9 cellular contexts compared by ENCODE assay signal in genomic region chr14:73742520-73743238, GRCh38. TPM values are rescaled to one million over a fixed set of nuclear protein-coding genes. Genes with fewer than 3 reads are reported as not detected.
DNase-seq lines count a peak whose midpoint lies in the region; ATAC-seq and TF ChIP-seq lines count a peak whose summit lies in the region.
"Had no signal": no experiment of that assay in that cellular context is flagged by ENCODE, and none has a peak within 500 bp of the region (broad histone marks: within the 10 kb centered on the region; RNA-seq: fewer than 3 reads in every experiment).

No MANE protein-coding gene starts in this region.

- peaks cover 67% of the 10 kb centered on the region for H3K4me1 Mint-ChIP-seq in activated naive CD8-positive, alpha-beta T cell treated with anti-CD3 and anti-CD28 coated beads, Interleukin-2, amount 10 ng/mL, durations not matched to agents 7 days and 5 days

- peak overlapping the region; percentile 94 for H3K27ac Mint-ChIP-seq in activated naive CD8-positive, alpha-beta T cell treated with anti-CD3 and anti-CD28 coated beads, Interleukin-2, amount 10 ng/mL, durations not matched to agents 7 days and 5 days

- no peak for TF ChIP-seq POLR2A in testis (IDR thresholded peaks at IDR 0.05)

- peak overlapping the region; percentile 84 for H3K4me3 Mint-ChIP-seq in activated naive CD8-positive, alpha-beta T cell treated with anti-CD3 and anti-CD28 coated beads, Interleukin-2, amount 10 ng/mL, durations not matched to agents 7 days and 5 days

- H3K36me3 ChIP-seq in lung (ENCODE audit: control insufficient read depth in 2 of 2, insufficient read depth in 2 of 2, low read length in 2 of 2): peaks cover 0 to 21% of the 10 kb centered on the region in 2 donors
- H3K36me3 ChIP-seq in testis (ENCODE audit: low read depth, missing control alignments): no peaks in the 10 kb centered on the region

- H3K4me3 ChIP-seq in lung: no peak overlapping the region
- no peak overlapping the region for H3K4me3 ChIP-seq in testis

- POLR2A ChIA-PET in activated naive CD8-positive, alpha-beta T cell treated with anti-CD3 and anti-CD28 coated beads, Interleukin-2, amount 10 ng/mL, durations not matched to agents 7 days and 5 days (lab: Charles Lee): interaction anchor here (0.6 to 10.1 kb wide), 10 partner anchors 13 to 174 kb away, joined by 3 to 286 read pairs (median 4); partner anchors contain the start of genes ACOT2, PNMA1 and ZNF410

- H3K27me3 Mint-ChIP-seq in activated naive CD8-positive, alpha-beta T cell treated with anti-CD3 and anti-CD28 coated beads, Interleukin-2, amount 10 ng/mL, durations not matched to agents 7 days and 5 days: no peaks in the 10 kb centered on the region

- no peaks in the 10 kb centered on the region for H3K27me3 ChIP-seq in lung (ENCODE audit: control insufficient read depth, insufficient read depth)
- no peaks in the 10 kb centered on the region for H3K27me3 ChIP-seq in testis

- WGBS in lung, 2 donors: 57 to 62% methylated on average over 6 of the region's 6 CpGs
- 61 to 73% methylated on average over 6 of the region's 6 CpGs for WGBS in testis, 2 donors

- no peaks in the 10 kb centered on the region for H3K9me3 Mint-ChIP-seq in activated naive CD8-positive, alpha-beta T cell treated with anti-CD3 and anti-CD28 coated beads, Interleukin-2, amount 10 ng/mL, durations not matched to agents 7 days and 5 days

- DNase-seq in activated CD8-positive, alpha-beta memory T cell treated with anti-CD3 and anti-CD28 coated beads for 24 hours: peak; percentile 73
- no peak for DNase-seq in activated CD8-positive, alpha-beta memory T cell treated with anti-CD3 and anti-CD28 coated beads, Interleukin-2, amount 50 U/mL, for 48 hours
- DNase-seq in activated naive CD8-positive, alpha-beta T cell treated with anti-CD3 and anti-CD28 coated beads, Interleukin-2, amount 10 ng/mL, durations not matched to agents 7 days and 5 days: no peak
- no peak for DNase-seq in lung (ENCODE audit: low spot score)
- no peak for DNase-seq in testis
- no peak for DNase-seq in medulla oblongata (ENCODE audit: extremely low spot score)
- no peak for DNase-seq in LoVo (ENCODE audit: low spot score)
- DNase-seq: NCI-H510A treated with DMSO at 0.1 percent for 48 hours had no signal

- intact Hi-C loops in testis (cut with DNase I; ENCODE audit: low total_unique reads): no loop called here

- H3K27ac ChIP-seq in lung (ENCODE audit: low read depth in 1 of 2, low read length in 1 of 2) (peak overlapping the region; percentile 60 to 87), testis (peak overlapping the region; percentile 21 to 80)

- H3K9me3 ChIP-seq in lung (ENCODE audit: control insufficient read depth in 2 of 2, insufficient read depth in 1 of 2, low read length in 1 of 2) (no peaks in the 10 kb centered on the region), testis (no peaks in the 10 kb centered on the region)

- peaks cover 6% of the 10 kb centered on the region for H3K36me3 Mint-ChIP-seq in activated naive CD8-positive, alpha-beta T cell treated with anti-CD3 and anti-CD28 coated beads, Interleukin-2, amount 10 ng/mL, durations not matched to agents 7 days and 5 days

- H3K4me1 ChIP-seq in lung (ENCODE audit: control insufficient read depth in 2 of 2, insufficient read depth in 2 of 2, low read length in 2 of 2) (peaks cover 34 to 82% of the 10 kb centered on the region in 2 donors), testis (peaks cover 84% of the 10 kb centered on the region)

- TF ChIP-seq CTCF in lung (IDR thresholded peaks at IDR 0.05; ENCODE audit: control extremely low read depth, extremely low read depth) (no peak), testis (IDR thresholded peaks at IDR 0.05) (no peak)

- ATAC-seq in activated naive CD8-positive, alpha-beta T cell treated with anti-CD3 and anti-CD28 coated beads, Interleukin-2, amount 10 ng/mL, durations not matched to agents 7 days and 5 days (ENCODE audit: low read depth): no peak
- ATAC-seq in lung (ENCODE audit: insufficient read depth, low FRiP score) (no peak), GM21737 (IDR thresholded peaks at IDR 0.05; ENCODE audit: unreplicated experiment) (no peak)

RNA-seq across cellular contexts. Expression of gene PNMA1, which starts 28.5 kb away (rescaled TPM):
- total RNA-seq in activated naive CD8-positive, alpha-beta T cell treated with anti-CD3 and anti-CD28 coated beads, Interleukin-2, amount 10 ng/mL, durations not matched to agents 7 days and 5 days: 10 to 100 TPM; 32.1 to 34.9 TPM
- total RNA-seq in lung: 10 to 100 TPM; 31.9 to 34.1 TPM
- polyA plus RNA-seq in lung: 10 to 100 TPM; 11.0 to 19.6 TPM
- total RNA-seq in testis: 10 to 100 TPM; 74.8 to 85.6 TPM
- 184 TPM for polyA plus RNA-seq in testis (ENCODE audit: insufficient read depth, low read depth, low replicate concordance)
